ENCODE assay signal across 26 cellular contexts in the genomic region with DNA sequence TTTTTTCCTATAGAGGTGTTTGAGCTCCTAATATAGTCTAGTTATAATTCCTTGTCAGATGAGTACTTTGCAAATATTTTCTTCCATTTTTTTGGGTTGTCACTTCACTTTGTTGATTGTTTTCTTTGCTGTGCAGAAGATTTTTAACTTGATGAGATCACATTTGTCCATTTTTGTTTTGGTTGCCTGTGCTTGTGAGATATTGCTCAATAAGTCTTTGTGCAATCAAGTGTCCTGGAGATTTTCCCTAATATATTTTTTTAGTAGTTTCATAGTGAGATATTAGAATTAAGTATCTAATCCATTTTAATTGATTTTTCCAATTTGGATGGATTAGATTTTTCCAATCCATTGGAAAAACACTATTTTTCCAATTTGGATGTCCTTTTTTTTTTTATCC.
"Had no signal": no experiment of that assay in that cellular context is flagged by ENCODE, and none has a peak within 500 bp of the region (broad histone marks: within the 10 kb centered on the region; RNA-seq: fewer than 3 reads in every experiment).

No MANE protein-coding gene starts in this region.

- H3K4me1 Mint-ChIP-seq: activated CD4-positive, alpha-beta memory T cell treated with anti-CD3 and anti-CD28 coated beads, Interleukin-2, amount 10 ng/mL, durations not matched to agents 7 days and 5 days; activated CD4-positive, alpha-beta T cell treated with anti-CD3 and anti-CD28 coated beads, Interleukin-2, amount 10 ng/mL, durations not matched to agents 7 days and 5 days; activated naive CD4-positive, alpha-beta T cell treated with anti-CD3 and anti-CD28 coated beads, Interleukin-2, amount 10 ng/mL, durations not matched to agents 7 days and 5 days; activated naive CD8-positive, alpha-beta T cell treated with anti-CD3 and anti-CD28 coated beads, Interleukin-2, amount 10 ng/mL, durations not matched to agents 7 days and 5 days; brain had no signal

- H3K27ac ChIP-seq: adrenal gland, ascending aorta, colonic mucosa, VCaP had no signal

- H3K27me3 Mint-ChIP-seq: activated CD4-positive, alpha-beta memory T cell treated with anti-CD3 and anti-CD28 coated beads, Interleukin-2, amount 10 ng/mL, durations not matched to agents 7 days and 5 days; activated CD4-positive, alpha-beta T cell treated with anti-CD3 and anti-CD28 coated beads, Interleukin-2, amount 10 ng/mL, durations not matched to agents 7 days and 5 days; activated naive CD4-positive, alpha-beta T cell treated with anti-CD3 and anti-CD28 coated beads, Interleukin-2, amount 10 ng/mL, durations not matched to agents 7 days and 5 days; activated naive CD8-positive, alpha-beta T cell treated with anti-CD3 and anti-CD28 coated beads, Interleukin-2, amount 10 ng/mL, durations not matched to agents 7 days and 5 days; activated T-cell treated with anti-CD3 and anti-CD28 coated beads, Interleukin-2, amount 50 U/mL, for 24 hours had no signal

- H3K27ac Mint-ChIP-seq: activated CD4-positive, alpha-beta memory T cell treated with anti-CD3 and anti-CD28 coated beads, Interleukin-2, amount 10 ng/mL, durations not matched to agents 7 days and 5 days; activated CD4-positive, alpha-beta T cell treated with anti-CD3 and anti-CD28 coated beads, Interleukin-2, amount 10 ng/mL, durations not matched to agents 7 days and 5 days; activated naive CD4-positive, alpha-beta T cell treated with anti-CD3 and anti-CD28 coated beads, Interleukin-2, amount 10 ng/mL, durations not matched to agents 7 days and 5 days; activated naive CD4-positive, alpha-beta T cell treated with anti-CD3 and anti-CD28 coated beads, Interleukin-2, amount 50 U/mL, for 72 hours; activated naive CD8-positive, alpha-beta T cell treated with anti-CD3 and anti-CD28 coated beads, Interleukin-2, amount 10 ng/mL, durations not matched to agents 7 days and 5 days; activated T-cell treated with anti-CD3 and anti-CD28 coated beads, Interleukin-2, amount 50 U/mL, for 24 hours; activated T-cell treated with anti-CD3 and anti-CD28 coated beads, Interleukin-2, amount 50 U/mL, for 72 hours; brain; WTC11 had no signal

- DNase-seq: activated CD4-positive, alpha-beta memory T cell treated with anti-CD3 and anti-CD28 coated beads, Interleukin-2, amount 10 ng/mL, durations not matched to agents 7 days and 5 days; activated CD4-positive, alpha-beta T cell treated with anti-CD3 and anti-CD28 coated beads for 1 hour; activated CD4-positive, alpha-beta T cell treated with anti-CD3 and anti-CD28 coated beads for 4 hours; activated CD4-positive, alpha-beta T cell treated with anti-CD3 and anti-CD28 coated beads, Interleukin-2, amount 10 ng/mL, durations not matched to agents 7 days and 5 days; activated CD4-positive, alpha-beta T cell treated with anti-CD3 and anti-CD28 coated beads, Interleukin-2, amount 50 U/mL, for 4 hours; activated CD8-positive, alpha-beta memory T cell treated with anti-CD3 and anti-CD28 coated beads, Interleukin-2, amount 50 U/mL, for 48 hours; activated gamma-delta T cell; activated naive CD4-positive, alpha-beta T cell; activated naive CD4-positive, alpha-beta T cell treated with anti-CD3 and anti-CD28 coated beads, Interleukin-2, amount 10 ng/mL, durations not matched to agents 7 days and 5 days; activated naive CD8-positive, alpha-beta T cell treated with anti-CD3 and anti-CD28 coated beads, Interleukin-2, amount 10 ng/mL, durations not matched to agents 7 days and 5 days; activated T-cell treated with anti-CD3 and anti-CD28 coated beads for 4 hours; activated T-cell treated with anti-CD3 and anti-CD28 coated beads, Interleukin-2, amount 50 U/mL, for 24 hours; activated T-cell treated with anti-CD3 and anti-CD28 coated beads, Interleukin-2, amount 50 U/mL, for 72 hours; adrenal gland; caudate nucleus; colonic mucosa; effector CD8-positive, alpha-beta T cell; head of caudate nucleus; hippocampal formation; T-helper 2 cell had no signal

- ATAC-seq: activated naive CD4-positive, alpha-beta T cell treated with anti-CD3 and anti-CD28 coated beads, Interleukin-2, amount 50 U/mL, for 72 hours; activated T-cell treated with anti-CD3 and anti-CD28 coated beads, Interleukin-2, amount 50 U/mL, for 72 hours; esophagus mucosa; WTC11 had no signal

- H3K27me3 ChIP-seq: adrenal gland, ascending aorta, colonic mucosa had no signal

- H3K36me3 Mint-ChIP-seq: activated naive CD4-positive, alpha-beta T cell treated with anti-CD3 and anti-CD28 coated beads, Interleukin-2, amount 10 ng/mL, durations not matched to agents 7 days and 5 days; activated naive CD8-positive, alpha-beta T cell treated with anti-CD3 and anti-CD28 coated beads, Interleukin-2, amount 10 ng/mL, durations not matched to agents 7 days and 5 days had no signal

- H3K4me1 ChIP-seq: adrenal gland, ascending aorta, colonic mucosa had no signal

- H3K36me3 ChIP-seq: adrenal gland, ascending aorta, colonic mucosa had no signal

- H3K9me3 ChIP-seq: ascending aorta, colonic mucosa had no signal

- H3K4me3 Mint-ChIP-seq: activated CD4-positive, alpha-beta memory T cell treated with anti-CD3 and anti-CD28 coated beads, Interleukin-2, amount 10 ng/mL, durations not matched to agents 7 days and 5 days; activated CD4-positive, alpha-beta T cell treated with anti-CD3 and anti-CD28 coated beads, Interleukin-2, amount 10 ng/mL, durations not matched to agents 7 days and 5 days; activated naive CD4-positive, alpha-beta T cell treated with anti-CD3 and anti-CD28 coated beads, Interleukin-2, amount 10 ng/mL, durations not matched to agents 7 days and 5 days; activated naive CD8-positive, alpha-beta T cell treated with anti-CD3 and anti-CD28 coated beads, Interleukin-2, amount 10 ng/mL, durations not matched to agents 7 days and 5 days; activated T-cell treated with anti-CD3 and anti-CD28 coated beads, Interleukin-2, amount 50 U/mL, for 24 hours; activated T-cell treated with anti-CD3 and anti-CD28 coated beads, Interleukin-2, amount 50 U/mL, for 72 hours; brain; WTC11 had no signal

- H3K4me3 ChIP-seq: adrenal gland, ascending aorta, colonic mucosa had no signal
